In the genomic region with DNA sequence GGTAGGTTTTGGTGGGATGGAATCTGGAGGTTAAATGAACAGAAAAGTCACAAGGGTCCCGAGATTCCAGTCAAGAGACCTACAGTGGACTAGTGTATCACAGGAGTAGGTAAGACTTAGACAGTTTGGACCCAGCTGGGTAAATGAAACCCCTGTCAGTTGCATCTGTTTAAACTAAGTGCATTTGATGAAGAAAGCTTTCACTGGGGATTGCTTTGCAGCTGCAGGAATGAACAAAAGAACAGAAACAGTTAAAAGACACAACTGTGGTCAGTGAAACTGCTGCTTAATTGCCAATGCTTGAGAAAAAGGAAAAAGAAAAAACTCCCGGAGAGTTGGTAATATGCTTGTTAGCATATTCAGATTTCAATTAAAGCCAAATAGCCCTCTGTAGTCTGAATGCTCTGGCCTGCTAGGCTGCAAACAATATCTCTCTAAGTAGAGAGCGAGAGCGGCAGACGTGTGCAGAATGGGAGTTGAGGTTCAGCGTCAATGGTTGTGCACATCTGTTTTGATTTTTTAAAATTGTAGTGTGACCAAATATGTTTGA, we compare ENCODE assay signal across 11 cellular contexts. TPM values are rescaled to one million over a fixed set of nuclear protein-coding genes. Genes with fewer than 3 reads are reported as not detected.
DNase-seq lines count a peak whose midpoint lies in the region; ATAC-seq, FAIRE-seq and TF ChIP-seq lines count a peak whose summit lies in the region.
"Had no signal": no experiment of that assay in that cellular context is flagged by ENCODE, and none has a peak within 500 bp of the region (broad histone marks: within the 10 kb centered on the region; RNA-seq: fewer than 3 reads in every experiment).

No MANE protein-coding gene starts in this region.

- H2AFZ ChIP-seq in HepG2 (ENCODE audit: low read length): no peak overlapping the region

- DNase-seq in CD8-positive, alpha-beta memory T cell: no peak
- no peak for DNase-seq in central memory CD8-positive, alpha-beta T cell (ENCODE audit: low spot score in 2 of 2)
- DNase-seq in natural killer cell treated with Interleukin-12 subunit alpha and Interleukin-12 subunit beta and Interleukin-15 and Interleukin-18, amount 100 ng/mL, for 72 hours (ENCODE audit: low spot score): no peak
- no peak for DNase-seq in BE2C
- DNase-seq in HepG2 (ENCODE audit: low spot score): no peak
- no peak for DNase-seq in GM12892 (ENCODE audit: insufficient read length)
- DNase-seq: NCI-H1105 treated with DMSO at 0.1 percent for 48 hours, NCI-H446 treated with DMSO at 0.1 percent for 48 hours, RPMI8226 had no signal

- 98% methylated on average over 6 of the region's 6 CpGs for WGBS in HepG2 (ENCODE audit: low lambda C conversion rate)

- H3K4me3 Mint-ChIP-seq in CD8-positive, alpha-beta memory T cell: peak overlapping the region; percentile 84 to 93 (median 88)
- H3K4me3 Mint-ChIP-seq in central memory CD8-positive, alpha-beta T cell: peak overlapping the region; percentile 81
- H3K4me3 Mint-ChIP-seq in natural killer cell treated with Interleukin-12 subunit alpha and Interleukin-12 subunit beta and Interleukin-15 and Interleukin-18, amount 100 ng/mL, for 72 hours: peak overlapping the region; percentile 88

- H3K27me3 Mint-ChIP-seq in CD8-positive, alpha-beta memory T cell: no peaks in the 10 kb centered on the region
- no peaks in the 10 kb centered on the region for H3K27me3 Mint-ChIP-seq in central memory CD8-positive, alpha-beta T cell
- no peaks in the 10 kb centered on the region for H3K27me3 Mint-ChIP-seq in natural killer cell treated with Interleukin-12 subunit alpha and Interleukin-12 subunit beta and Interleukin-15 and Interleukin-18, amount 100 ng/mL, for 72 hours

- FAIRE-seq in HepG2 (lab: Jason Lieb, UNC): no peak
- FAIRE-seq in GM12892 (lab: Jason Lieb, UNC): no peak

- no peaks in the 10 kb centered on the region for H3K9me3 ChIP-seq in CD8-positive, alpha-beta memory T cell (ENCODE audit: low read length)
- peaks cover 6% of the 10 kb centered on the region for H3K9me3 ChIP-seq in KOPT-K1 (ENCODE audit: insufficient read depth, low read length, poor library complexity, severe bottlenecking)
- no peaks in the 10 kb centered on the region for H3K9me3 ChIP-seq in BE2C
- H3K9me3 ChIP-seq in HepG2 (ENCODE audit: low read length): no peaks in the 10 kb centered on the region

- peak overlapping the region; percentile 40 for H3K4me3 ChIP-seq in CD8-positive, alpha-beta memory T cell (ENCODE audit: low read length)
- no peak overlapping the region for H3K4me3 ChIP-seq in BE2C (ENCODE audit: low read depth, low read length)
- H3K4me3 ChIP-seq in HepG2 (replicated peaks in 1 of 3; ENCODE audit: insufficient read depth in 1 of 3, low read depth in 2 of 3, low read length in 3 of 3): no peak overlapping the region

- no peak for TF ChIP-seq POLR2A in HepG2 (IDR thresholded peaks at IDR 0.05; ENCODE audit: insufficient read depth in 1 of 2, low read depth in 2 of 2, low read length in 2 of 2)
- no peak for TF ChIP-seq POLR2A in GM12892 (IDR thresholded peaks at IDR 0.05; ENCODE audit: low read depth, low read length)

- no peaks in the 10 kb centered on the region for H4K20me1 ChIP-seq in HepG2 (ENCODE audit: insufficient read depth, low read length)

- peaks cover 99% of the 10 kb centered on the region for H3K4me1 ChIP-seq in CD8-positive, alpha-beta memory T cell (ENCODE audit: insufficient read depth, low read length)
- H3K4me1 ChIP-seq in BE2C (no peaks in the 10 kb centered on the region), HepG2 (ENCODE audit: insufficient read depth, low read length) (no peaks in the 10 kb centered on the region)

- TF ChIP-seq CTCF in BE2C (IDR thresholded peaks at IDR 0.05; ENCODE audit: low read depth, low read length) (no peak), HepG2 (CRISPR knock-in tag; IDR thresholded peaks at IDR 0.05) (no peak)

- no peak for ATAC-seq in central memory CD8-positive, alpha-beta T cell (replicated peaks; ENCODE audit: extremely low read depth, poor library complexity, severe bottlenecking)
- ATAC-seq in natural killer cell treated with Interleukin-12 subunit alpha and Interleukin-12 subunit beta and Interleukin-15 and Interleukin-18, amount 100 ng/mL, for 72 hours: no peak
- no peak for ATAC-seq in HepG2
- ATAC-seq: sciatic nerve had no signal

- H3K9ac ChIP-seq in HepG2 (ENCODE audit: insufficient read depth, low read depth, low read length): no peak overlapping the region

- no TSS peak for BruUV-seq in HepG2 (replicated peaks; lab: Mats Ljungman, UMichigan)

- H3K4me1 Mint-ChIP-seq in CD8-positive, alpha-beta memory T cell: peaks cover 93 to 99% (median 98%) of the 10 kb centered on the region in 3 donors
- H3K4me1 Mint-ChIP-seq in central memory CD8-positive, alpha-beta T cell: peaks cover 96% of the 10 kb centered on the region
- peaks cover 66 to 85% of the 10 kb centered on the region in 2 donors for H3K4me1 Mint-ChIP-seq in natural killer cell treated with Interleukin-12 subunit alpha and Interleukin-12 subunit beta and Interleukin-15 and Interleukin-18, amount 100 ng/mL, for 72 hours (ENCODE audit: low read depth in 2 of 2)

- in situ Hi-C loops in HepG2 (cut with HindIII; ENCODE audit: extremely low pct_ligation_motif_present, low pct_unique_long_range_greater_than_20kb): no loop called here

- CTCF ChIA-PET in CD8-positive, alpha-beta memory T cell (lab: Charles Lee): interaction anchor here (6.1 to 6.8 kb wide), 3 partner anchors 12 to 18 kb away, joined by 48 to 77 read pairs (median 57); no protein-coding TSS in a partner anchor
- CTCF ChIA-PET in HepG2 (lab: Yijun Ruan, JAX; ENCODE audit: low intra/inter-chr PET ratio, low total read pairs): no interaction called here

- POLR2A ChIA-PET in CD8-positive, alpha-beta memory T cell (lab: Charles Lee): interaction anchor here (0.5 to 2.6 kb wide), 5 partner anchors 10 to 239 kb away, joined by 5 to 17 read pairs (median 12); no protein-coding TSS in a partner anchor
- POLR2A ChIA-PET in HepG2 (lab: Yijun Ruan, JAX): no interaction called here

- peak overlapping the region; percentile 86 to 98 (median 95) for H3K27ac Mint-ChIP-seq in CD8-positive, alpha-beta memory T cell
- H3K27ac Mint-ChIP-seq in central memory CD8-positive, alpha-beta T cell (ENCODE audit: low read depth): peak overlapping the region; percentile 95
- H3K27ac Mint-ChIP-seq in natural killer cell treated with Interleukin-12 subunit alpha and Interleukin-12 subunit beta and Interleukin-15 and Interleukin-18, amount 100 ng/mL, for 72 hours: peak overlapping the region; percentile 83 to 87

- intact Hi-C loops in HepG2 (cut with micrococcal nuclease; ENCODE audit: unreplicated experiment): no loop called here

- H3K27ac ChIP-seq in CD8-positive, alpha-beta memory T cell (ENCODE audit: low read depth, low read length): no peak overlapping the region
- peak overlapping the region; percentile 93 for H3K27ac ChIP-seq in KOPT-K1 (ENCODE audit: low read depth, low read length, poor library complexity, severe bottlenecking)
- no peak overlapping the region for H3K27ac ChIP-seq in HepG2 (ENCODE audit: extremely low read length, insufficient read depth, low read length)

- no peak overlapping the region for H3K4me2 ChIP-seq in HepG2 (ENCODE audit: low read depth, low read length)

- no peak for TF ChIP-seq EP300 in HepG2 (IDR thresholded peaks at IDR 0.05; ENCODE audit: low read depth in 2 of 2, low read length in 2 of 2)
- TF ChIP-seq EP300 in HepG2 (CRISPR knock-in tag; IDR thresholded peaks at IDR 0.05; ENCODE audit: borderline replicate concordance): no peak

- peaks cover 0 to 2% (median 0%) of the 10 kb centered on the region in 5 donors for H3K9me3 Mint-ChIP-seq in CD8-positive, alpha-beta memory T cell
- no peaks in the 10 kb centered on the region for H3K9me3 Mint-ChIP-seq in central memory CD8-positive, alpha-beta T cell
- H3K9me3 Mint-ChIP-seq in natural killer cell treated with Interleukin-12 subunit alpha and Interleukin-12 subunit beta and Interleukin-15 and Interleukin-18, amount 100 ng/mL, for 72 hours: no peaks in the 10 kb centered on the region

- H3K27me3 ChIP-seq in CD8-positive, alpha-beta memory T cell (ENCODE audit: insufficient read depth, low read length, poor library complexity, severe bottlenecking): no peaks in the 10 kb centered on the region
- H3K27me3 ChIP-seq in BE2C: no peaks in the 10 kb centered on the region
- no peaks in the 10 kb centered on the region for H3K27me3 ChIP-seq in HepG2 (ENCODE audit: control insufficient read depth in 1 of 2, insufficient read depth in 2 of 2, low read length in 2 of 2)

- H3K79me2 ChIP-seq in HepG2 (ENCODE audit: insufficient read depth, low read length): peaks cover under 1% of the 10 kb centered on the region

- no peak for TF ChIP-seq RAD21 in HepG2 (CRISPR knock-in tag; IDR thresholded peaks at IDR 0.05)

- peaks cover 28 to 78% (median 46%) of the 10 kb centered on the region in 3 donors for H3K36me3 Mint-ChIP-seq in CD8-positive, alpha-beta memory T cell
- peaks cover 54% of the 10 kb centered on the region for H3K36me3 Mint-ChIP-seq in central memory CD8-positive, alpha-beta T cell (ENCODE audit: insufficient read depth)
- H3K36me3 Mint-ChIP-seq in natural killer cell treated with Interleukin-12 subunit alpha and Interleukin-12 subunit beta and Interleukin-15 and Interleukin-18, amount 100 ng/mL, for 72 hours: peaks cover 38% of the 10 kb centered on the region

- H3K36me3 ChIP-seq in CD8-positive, alpha-beta memory T cell (ENCODE audit: insufficient read depth, low read length): peaks cover 35% of the 10 kb centered on the region
- H3K36me3 ChIP-seq in KOPT-K1 (ENCODE audit: insufficient read depth, low read length) (peaks cover 57% of the 10 kb centered on the region), BE2C (no peaks in the 10 kb centered on the region), HepG2 (replicated peaks in 1 of 2; ENCODE audit: control insufficient read depth in 1 of 2, insufficient read depth in 2 of 2, low read length in 2 of 2) (peaks cover 11 to 64% of the 10 kb centered on the region in 2 experiments)

RNA-seq across cellular contexts. Expression of gene OXNAD1, which starts 37.1 kb away (rescaled TPM):
- 10 to 100 TPM; 28.6 to 30.1 TPM for total RNA-seq in CD8-positive, alpha-beta memory T cell
- 64.2 TPM for polyA plus RNA-seq in CD8-positive, alpha-beta memory T cell
- 10 to 100 TPM; 16.0 to 31.4 TPM for total RNA-seq in natural killer cell treated with Interleukin-12 subunit alpha and Interleukin-12 subunit beta and Interleukin-15 and Interleukin-18, amount 100 ng/mL, for 72 hours
- 7.4 TPM for polyA plus RNA-seq in BE2C (2012; ENCODE audit: insufficient read depth, insufficient read length, low read depth)
- 18.8 and 25.2 TPM in 2 replicates for total RNA-seq in HepG2 (2016; rRNA removed; fragmentation: Illumina TruSeq; extraction: Trizol)
- total RNA-seq in HepG2 (2016; cell fraction: cytosol; rRNA removed; fragmentation: Illumina TruSeq; extraction: Trizol; ENCODE audit: low read depth): 25.2 and 28.2 TPM in 2 replicates
- 19.7 and 23.1 TPM in 2 replicates for total RNA-seq in HepG2 (2016; cell fraction: insoluble cytoplasmic fraction; rRNA removed; fragmentation: Illumina TruSeq; extraction: Trizol)
- 13.5 and 18.2 TPM in 2 replicates for total RNA-seq in HepG2 (2016; cell fraction: membrane; rRNA removed; fragmentation: Illumina TruSeq; extraction: Trizol)
- total RNA-seq in HepG2 (2016; cell fraction: nucleus; rRNA removed; fragmentation: Illumina TruSeq; extraction: Trizol): 38.3 and 44.7 TPM in 2 replicates
- polyA plus RNA-seq in HepG2 (2011; rRNA removed): 8.8 and 9.9 TPM in 2 replicates
- polyA plus RNA-seq in HepG2 (2011; cell fraction: cytosol; rRNA removed): 6.6 and 8.2 TPM in 2 replicates
- polyA plus RNA-seq in HepG2 (2011; cell fraction: nucleus; rRNA removed): 10.2 and 12.1 TPM in 2 replicates
- 7.0 and 7.7 TPM in 2 replicates for polyA plus RNA-seq in HepG2 (2012)
- polyA plus RNA-seq in HepG2 (2016; cell fraction: cytosol; fragmentation: Illumina TruSeq; extraction: Trizol; ENCODE audit: low read depth): 1.7 and 3.2 TPM in 2 replicates
- polyA plus RNA-seq in HepG2 (2016; cell fraction: insoluble cytoplasmic fraction; fragmentation: Illumina TruSeq; extraction: Trizol; ENCODE audit: low read depth): 19.0 and 22.1 TPM in 2 replicates
- polyA plus RNA-seq in HepG2 (2016; cell fraction: membrane; fragmentation: Illumina TruSeq; extraction: Trizol; ENCODE audit: low read depth): 4.3 and 6.7 TPM in 2 replicates
- polyA plus RNA-seq in HepG2 (2016; cell fraction: nucleus; fragmentation: Illumina TruSeq; extraction: Trizol; ENCODE audit: insufficient read depth, low read depth): 12.2 and 14.2 TPM in 2 replicates
- polyA minus RNA-seq in HepG2 (2011; rRNA and poly(A)+ RNA removed; ENCODE audit: low replicate concordance): 24.6 and 49.5 TPM in 2 replicates
- polyA minus RNA-seq in HepG2 (2011; cell fraction: cytosol; rRNA and poly(A)+ RNA removed): 5.4 and 6.4 TPM in 2 replicates
- polyA minus RNA-seq in HepG2 (2011; cell fraction: nucleus; rRNA and poly(A)+ RNA removed): 64.5 and 66.2 TPM in 2 replicates
- 14.0 TPM for polyA plus RNA-seq in GM12892 (2012; ENCODE audit: missing spikeins)

RNA-seq across cellular contexts. Expression of gene DPH3, which starts 37.4 kb away (rescaled TPM):
- 10 to 100 TPM; 31.7 to 32.8 TPM for total RNA-seq in CD8-positive, alpha-beta memory T cell
- polyA plus RNA-seq in CD8-positive, alpha-beta memory T cell: 29.9 TPM
- 10 to 100 TPM; 24.4 to 25.7 TPM for total RNA-seq in natural killer cell treated with Interleukin-12 subunit alpha and Interleukin-12 subunit beta and Interleukin-15 and Interleukin-18, amount 100 ng/mL, for 72 hours
- 21.5 TPM for polyA plus RNA-seq in BE2C (2012; ENCODE audit: insufficient read depth, insufficient read length, low read depth)
- total RNA-seq in HepG2 (2016; rRNA removed; fragmentation: Illumina TruSeq; extraction: Trizol): 21.6 and 40.0 TPM in 2 replicates
- 14.7 and 18.5 TPM in 2 replicates for total RNA-seq in HepG2 (2016; cell fraction: cytosol; rRNA removed; fragmentation: Illumina TruSeq; extraction: Trizol; ENCODE audit: low read depth)
- 21.8 and 34.1 TPM in 2 replicates for total RNA-seq in HepG2 (2016; cell fraction: insoluble cytoplasmic fraction; rRNA removed; fragmentation: Illumina TruSeq; extraction: Trizol)
- total RNA-seq in HepG2 (2016; cell fraction: membrane; rRNA removed; fragmentation: Illumina TruSeq; extraction: Trizol): 37.4 and 40.6 TPM in 2 replicates
- total RNA-seq in HepG2 (2016; cell fraction: nucleus; rRNA removed; fragmentation: Illumina TruSeq; extraction: Trizol): 10.6 and 11.0 TPM in 2 replicates
- polyA plus RNA-seq in HepG2 (2011; rRNA removed): 15.6 and 18.3 TPM in 2 replicates
- 6.7 and 10.0 TPM in 2 replicates for polyA plus RNA-seq in HepG2 (2011; cell fraction: cytosol; rRNA removed)
- 2.0 and 3.6 TPM in 2 replicates for polyA plus RNA-seq in HepG2 (2011; cell fraction: nucleus; rRNA removed)
- polyA plus RNA-seq in HepG2 (2012): 23.4 and 26.6 TPM in 2 replicates
- 53.4 and 78.8 TPM in 2 replicates for polyA plus RNA-seq in HepG2 (2016; cell fraction: cytosol; fragmentation: Illumina TruSeq; extraction: Trizol; ENCODE audit: low read depth)
- 73.2 and 81.4 TPM in 2 replicates for polyA plus RNA-seq in HepG2 (2016; cell fraction: insoluble cytoplasmic fraction; fragmentation: Illumina TruSeq; extraction: Trizol; ENCODE audit: low read depth)
- polyA plus RNA-seq in HepG2 (2016; cell fraction: membrane; fragmentation: Illumina TruSeq; extraction: Trizol; ENCODE audit: low read depth): 73.1 and 94.3 TPM in 2 replicates
- polyA plus RNA-seq in HepG2 (2016; cell fraction: nucleus; fragmentation: Illumina TruSeq; extraction: Trizol; ENCODE audit: insufficient read depth, low read depth): 30.4 and 35.4 TPM in 2 replicates
- polyA minus RNA-seq in HepG2 (2011; rRNA and poly(A)+ RNA removed; ENCODE audit: low replicate concordance): 5.6 and 6.9 TPM in 2 replicates
- polyA minus RNA-seq in HepG2 (2011; cell fraction: cytosol; rRNA and poly(A)+ RNA removed): 6.9 and 8.9 TPM in 2 replicates
- polyA minus RNA-seq in HepG2 (2011; cell fraction: nucleus; rRNA and poly(A)+ RNA removed): 6.0 and 7.2 TPM in 2 replicates
- polyA plus RNA-seq in GM12892 (2012; ENCODE audit: missing spikeins): 18.1 TPM
